Comparison of ENCODE assay signal across 11 cellular contexts in genomic region chr19:29098863-29099481, GRCh38.
DNase-seq lines count a peak whose midpoint lies in the region; ATAC-seq, FAIRE-seq and TF ChIP-seq lines count a peak whose summit lies in the region.
"Had no signal": no experiment of that assay in that cellular context is flagged by ENCODE, and none has a peak within 500 bp of the region (broad histone marks: within the 10 kb centered on the region; RNA-seq: fewer than 3 reads in every experiment).

No MANE protein-coding gene starts in this region.

- peak; percentile 89 for ATAC-seq in A549
- ATAC-seq in esophagus mucosa = peak; percentile 98
- no peak for ATAC-seq in GM18498 (IDR thresholded peaks at IDR 0.05; ENCODE audit: unreplicated experiment)
- no peak for ATAC-seq in HG02759 (IDR thresholded peaks at IDR 0.05; ENCODE audit: unreplicated experiment)

- peak overlapping the region; percentile 41 for H3K4me2 ChIP-seq in A549

- FAIRE-seq in A549 (lab: Jason Lieb, UNC) = no peak
- FAIRE-seq: small intestine had no signal

- H3K4me3 ChIP-seq in A549 (no peak overlapping the region), MG63 (no peak overlapping the region), muscle layer of duodenum (ENCODE audit: low read depth in 1 of 2, low read length in 2 of 2) (no peak overlapping the region)

- H3K9me3 ChIP-seq in A549 (peaks cover 28% of the 10 kb centered on the region; the same call in 2 of the 3 replicates), MG63 (peaks cover 25% of the 10 kb centered on the region), muscle layer of duodenum (ENCODE audit: control insufficient read depth in 1 of 2, low read length in 2 of 2) (no peaks in the 10 kb centered on the region)
- H3K9me3 ChIP-seq: BE2C had no signal

- CTCF ChIA-PET in A549 (lab: Yijun Ruan, JAX) = interaction anchor here (0.8 to 1.5 kb wide), 3 partner anchors 14 to 164 kb away, joined by 3 to 4 read pairs (median 3); no protein-coding TSS in a partner anchor
- CTCF ChIA-PET in activated CD4-positive, alpha-beta T cell treated with anti-CD3 and anti-CD28 coated beads, Interleukin-2, amount 10 ng/mL, durations not matched to agents 7 days and 5 days (lab: Charles Lee) = no interaction called here

- H3K4me1 ChIP-seq in A549 (no peaks in the 10 kb centered on the region), muscle layer of duodenum (ENCODE audit: control insufficient read depth in 1 of 2, insufficient read depth in 2 of 2, low read length in 2 of 2) (peaks cover 0 to 4% of the 10 kb centered on the region in 2 donors)
- H3K4me1 ChIP-seq: BE2C had no signal

- DNase-seq in A549 (ENCODE audit: low read depth in 1 of 2, low spot score in 1 of 2) (peak; percentile 23 to 69), MG63 (peak; percentile 98), MV-4-11 (lab: John Stamatoyannopoulos, UW) (no peak)
- DNase-seq in activated CD4-positive, alpha-beta T cell treated with anti-CD3 and anti-CD28 coated beads, Interleukin-2, amount 10 ng/mL, durations not matched to agents 7 days and 5 days = no peak
- DNase-seq: BE2C, small intestine had no signal

- TF ChIP-seq POLR2A in A549 (IDR thresholded peaks at IDR 0.05; ENCODE audit: low read length) = no peak

- peaks cover 6% of the 10 kb centered on the region for H3K9me3 Mint-ChIP-seq in activated CD4-positive, alpha-beta T cell treated with anti-CD3 and anti-CD28 coated beads, Interleukin-2, amount 10 ng/mL, durations not matched to agents 7 days and 5 days

- H3K27me3 ChIP-seq in MG63 (0 out of 2 replicates have a peak, but pooled peaks cover 2% of the 10 kb centered on the region), muscle layer of duodenum (ENCODE audit: low read depth, low read length) (no peaks in the 10 kb centered on the region)
- H3K27me3 ChIP-seq: BE2C had no signal

- POLR2A ChIA-PET in A549 (lab: Yijun Ruan, JAX) = no interaction called here
- POLR2A ChIA-PET in activated CD4-positive, alpha-beta T cell treated with anti-CD3 and anti-CD28 coated beads, Interleukin-2, amount 10 ng/mL, durations not matched to agents 7 days and 5 days (lab: Charles Lee) = no interaction called here

- H3K36me3 ChIP-seq in MG63 = no peaks in the 10 kb centered on the region
- no peaks in the 10 kb centered on the region for H3K36me3 ChIP-seq in muscle layer of duodenum (ENCODE audit: control insufficient read depth in 1 of 2, insufficient read depth in 2 of 2, low read length in 2 of 2)
- H3K36me3 ChIP-seq: BE2C had no signal

- H3K27ac ChIP-seq in A549 (no peak overlapping the region), muscle layer of duodenum (ENCODE audit: low read length) (peak overlapping the region; percentile 57)

- TF ChIP-seq RAD21 in A549 (conservative IDR thresholded peaks at IDR 0.05 in 1 of 2, IDR thresholded peaks at IDR 0.05 in 1 of 2) = no peak

- no peak for TF ChIP-seq CTCF in A549 (IDR thresholded peaks at IDR 0.05)

- H3K4me1 Mint-ChIP-seq in activated CD4-positive, alpha-beta T cell treated with anti-CD3 and anti-CD28 coated beads, Interleukin-2, amount 10 ng/mL, durations not matched to agents 7 days and 5 days = no peaks in the 10 kb centered on the region

- no peak overlapping the region for H3K27ac Mint-ChIP-seq in activated CD4-positive, alpha-beta T cell treated with anti-CD3 and anti-CD28 coated beads, Interleukin-2, amount 10 ng/mL, durations not matched to agents 7 days and 5 days
- H3K27ac Mint-ChIP-seq: activated naive CD8-positive, alpha-beta T cell had no signal

- no peaks in the 10 kb centered on the region for H3K27me3 Mint-ChIP-seq in activated CD4-positive, alpha-beta T cell treated with anti-CD3 and anti-CD28 coated beads, Interleukin-2, amount 10 ng/mL, durations not matched to agents 7 days and 5 days
- H3K27me3 Mint-ChIP-seq: activated naive CD8-positive, alpha-beta T cell had no signal

- TF ChIP-seq EP300 in A549 (IDR thresholded peaks at IDR 0.05) = no peak

- 23% methylated on average over 10 of the region's 10 CpGs for WGBS in A549 (ENCODE audit: missing lambda C conversion rate)

- no peak overlapping the region for H3K4me3 Mint-ChIP-seq in activated CD4-positive, alpha-beta T cell treated with anti-CD3 and anti-CD28 coated beads, Interleukin-2, amount 10 ng/mL, durations not matched to agents 7 days and 5 days
- H3K4me3 Mint-ChIP-seq: activated naive CD8-positive, alpha-beta T cell had no signal

- H3K36me3 Mint-ChIP-seq in activated CD4-positive, alpha-beta T cell treated with anti-CD3 and anti-CD28 coated beads, Interleukin-2, amount 10 ng/mL, durations not matched to agents 7 days and 5 days (ENCODE audit: low read depth) = no peaks in the 10 kb centered on the region
- H3K36me3 Mint-ChIP-seq: activated naive CD8-positive, alpha-beta T cell had no signal

TF ChIP-seq in A549, 52 proteins besides CTCF, POLR2A, EP300 and RAD21:
- TF ChIP-seq HES2 (IDR thresholded peaks at IDR 0.05) (no peak), ZC3H11A (IDR thresholded peaks at IDR 0.05) (no peak), TP53 (CRISPR knock-in tag; IDR thresholded peaks at IDR 0.05) (no peak), HOXB5 (CRISPR knock-in tag; IDR thresholded peaks at IDR 0.05) (no peak), E2F6 (IDR thresholded peaks at IDR 0.05; ENCODE audit: borderline replicate concordance, low read depth) (no peak), MAZ (IDR thresholded peaks at IDR 0.05; ENCODE audit: borderline replicate concordance, low read depth, low read length) (no peak), ATOH8 (CRISPR knock-in tag; IDR thresholded peaks at IDR 0.05; ENCODE audit: low read depth) (no peak), EHF (CRISPR knock-in tag; IDR thresholded peaks at IDR 0.05) (no peak), SMC3 (IDR thresholded peaks at IDR 0.05) (no peak), MAFK (IDR thresholded peaks at IDR 0.05; ENCODE audit: partially characterized antibody) (no peak), HEYL (CRISPR knock-in tag; IDR thresholded peaks at IDR 0.05) (no peak), ESRRA (IDR thresholded peaks at IDR 0.05; ENCODE audit: borderline replicate concordance, low read length) (no peak), ZNF302 (CRISPR knock-in tag; IDR thresholded peaks at IDR 0.05) (no peak), CEBPB (IDR thresholded peaks at IDR 0.05) (no peak), HMGXB4 (CRISPR knock-in tag; IDR thresholded peaks at IDR 0.05; ENCODE audit: borderline replicate concordance) (no peak), MAX (IDR thresholded peaks at IDR 0.05) (no peak), FOSB (CRISPR knock-in tag; IDR thresholded peaks at IDR 0.05) (no peak), ZSCAN20 (CRISPR knock-in tag; IDR thresholded peaks at IDR 0.05) (no peak)

Comparison
In these comparisons a context has a peak if more than half of its experiments do, and no peak if none do; other contexts are left out.
1. ATAC-seq: peak in A549 (2 of 2) and esophagus mucosa (single experiment); none in GM18498 (single experiment) and HG02759 (single experiment).
2. DNase-seq: peak in A549 (2 of 2) and MG63 (single experiment); none in activated CD4-positive, alpha-beta T cell treated with anti-CD3 and anti-CD28 coated beads, Interleukin-2, amount 10 ng/mL, durations not matched to agents 7 days and 5 days (single experiment) and MV-4-11 (single experiment).